In the genomic region with DNA sequence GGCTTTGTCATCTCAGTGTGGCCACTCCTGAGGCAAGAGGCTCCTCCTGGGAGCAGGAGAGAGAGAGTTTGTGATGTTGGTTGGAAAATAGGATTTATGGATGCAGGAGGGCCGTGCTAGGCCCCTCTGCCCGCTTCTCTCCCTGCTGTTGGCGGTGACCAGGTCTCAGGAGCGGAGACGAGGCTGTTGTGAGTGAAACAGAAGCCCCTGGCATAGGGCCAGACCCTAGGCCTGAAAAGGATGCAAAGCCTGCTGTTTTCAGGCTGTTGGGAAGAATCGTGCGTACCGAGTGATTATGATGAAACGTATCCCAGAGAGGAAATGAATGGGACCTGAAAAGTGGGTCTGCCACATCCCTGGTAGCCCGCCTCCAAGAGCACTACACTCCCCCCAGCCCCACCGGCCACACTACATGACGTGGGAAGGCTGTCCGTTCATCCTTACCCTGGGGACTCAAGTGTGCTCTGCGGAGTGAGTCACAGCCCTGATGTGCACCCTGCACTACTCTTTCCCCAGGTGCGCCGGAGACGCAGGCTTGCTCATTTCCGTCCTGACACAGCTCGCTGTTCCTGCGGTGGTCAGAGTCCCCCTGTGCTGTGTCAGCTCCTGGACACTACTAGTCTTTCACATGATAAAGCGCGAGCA, we compare ENCODE assay signal across 1 cellular context.
TF ChIP-seq lines count a peak whose summit lies in the region.

No MANE protein-coding gene starts in this region.

TF ChIP-seq in HEK293T, 16 proteins besides CTCF, POLR2A, EP300 and RAD21 (continued from another document):
- TF ChIP-seq LEF1 (IDR thresholded peaks at IDR 0.05; ENCODE audit: borderline replicate concordance) (no peak), SP1 (IDR thresholded peaks at IDR 0.05) (no peak)
